Comparison of ENCODE assay signal across 32 cellular contexts in genomic region chr6:51015394-51015793, GRCh38.
"Had no signal": no experiment of that assay in that cellular context is flagged by ENCODE, and none has a peak within 500 bp of the region (broad histone marks: within the 10 kb centered on the region; RNA-seq: fewer than 3 reads in every experiment).

No MANE protein-coding gene starts in this region.

- H3K9me3 Mint-ChIP-seq: activated B cell treated with CpG ODN at 0.5 μM for 24 hours; activated CD4-positive, alpha-beta T cell treated with anti-CD3 and anti-CD28 coated beads, Interleukin-2, amount 10 ng/mL, durations not matched to agents 24 days and 14 days; activated CD8-positive, alpha-beta T cell treated with anti-CD3 and anti-CD28 coated beads for 36 hours; activated naive CD4-positive, alpha-beta T cell treated with anti-CD3 and anti-CD28 coated beads, Interleukin-2, amount 10 ng/mL, durations not matched to agents 7 days and 5 days; activated naive CD4-positive, alpha-beta T cell treated with anti-CD3 and anti-CD28 coated beads, Interleukin-2, amount 50 U/mL, for 24 hours; activated naive CD8-positive, alpha-beta T cell treated with anti-CD3 and anti-CD28 coated beads, Interleukin-2, amount 10 ng/mL, durations not matched to agents 7 days and 5 days; activated naive CD8-positive, alpha-beta T cell treated with anti-CD3 and anti-CD28 coated beads, Interleukin-2, amount 50 U/mL, for 24 hours; activated T-helper 2 cell treated with anti-CD3 and anti-CD28 coated beads, Interferon-gamma antibody, Interleukin-2, Interleukin-4, amounts not matched to agents 10 μg/mL and 5 μg/mL and 100 μg/mL, durations not matched to agents 14 hours and 24 hours and 36 hours; brain; T-helper 2 cell treated with Interferon-gamma antibody and Interleukin-4, amounts not matched to agents 5 μg/mL and 100 μg/mL, for 36 hours had no signal

- H3K36me3 ChIP-seq: ascending aorta, cardiac muscle cell, colonic mucosa had no signal

- H3K4me1 Mint-ChIP-seq: activated B cell treated with CpG ODN at 0.5 μM for 24 hours; activated CD4-positive, alpha-beta T cell treated with anti-CD3 and anti-CD28 coated beads, Interleukin-2, amount 10 ng/mL, durations not matched to agents 24 days and 14 days; activated naive CD4-positive, alpha-beta T cell treated with anti-CD3 and anti-CD28 coated beads, Interleukin-2, amount 10 ng/mL, durations not matched to agents 7 days and 5 days; activated naive CD4-positive, alpha-beta T cell treated with anti-CD3 and anti-CD28 coated beads, Interleukin-2, amount 50 U/mL, for 24 hours; activated naive CD8-positive, alpha-beta T cell treated with anti-CD3 and anti-CD28 coated beads, Interleukin-2, amount 10 ng/mL, durations not matched to agents 7 days and 5 days; activated naive CD8-positive, alpha-beta T cell treated with anti-CD3 and anti-CD28 coated beads, Interleukin-2, amount 50 U/mL, for 24 hours; central memory CD8-positive, alpha-beta T cell had no signal

- H3K27me3 Mint-ChIP-seq: activated B cell treated with CpG ODN at 0.5 μM for 24 hours; activated CD4-positive, alpha-beta memory T cell treated with anti-CD3 and anti-CD28 coated beads for 36 hours; activated CD4-positive, alpha-beta T cell treated with anti-CD3 and anti-CD28 coated beads, Interleukin-2, amount 10 ng/mL, durations not matched to agents 24 days and 14 days; activated CD8-positive, alpha-beta T cell treated with anti-CD3 and anti-CD28 coated beads for 36 hours; activated naive CD4-positive, alpha-beta T cell treated with anti-CD3 and anti-CD28 coated beads, Interleukin-2, amount 10 ng/mL, durations not matched to agents 7 days and 5 days; activated naive CD4-positive, alpha-beta T cell treated with anti-CD3 and anti-CD28 coated beads, Interleukin-2, amount 50 U/mL, for 24 hours; activated naive CD8-positive, alpha-beta T cell; activated naive CD8-positive, alpha-beta T cell treated with anti-CD3 and anti-CD28 coated beads, Interleukin-2, amount 10 ng/mL, durations not matched to agents 7 days and 5 days; activated naive CD8-positive, alpha-beta T cell treated with anti-CD3 and anti-CD28 coated beads, Interleukin-2, amount 50 U/mL, for 24 hours; activated T-cell treated with anti-CD3 and anti-CD28 coated beads, Interleukin-2, amount 50 U/mL, for 24 hours; central memory CD8-positive, alpha-beta T cell had no signal

- H3K4me3 Mint-ChIP-seq: activated B cell treated with CpG ODN at 0.5 μM for 24 hours; activated CD4-positive, alpha-beta memory T cell treated with anti-CD3 and anti-CD28 coated beads for 36 hours; activated CD4-positive, alpha-beta T cell treated with anti-CD3 and anti-CD28 coated beads, Interleukin-2, amount 10 ng/mL, durations not matched to agents 24 days and 14 days; activated CD8-positive, alpha-beta T cell treated with anti-CD3 and anti-CD28 coated beads for 36 hours; activated naive CD4-positive, alpha-beta T cell treated with anti-CD3 and anti-CD28 coated beads, Interleukin-2, amount 10 ng/mL, durations not matched to agents 7 days and 5 days; activated naive CD4-positive, alpha-beta T cell treated with anti-CD3 and anti-CD28 coated beads, Interleukin-2, amount 50 U/mL, for 24 hours; activated naive CD8-positive, alpha-beta T cell; activated naive CD8-positive, alpha-beta T cell treated with anti-CD3 and anti-CD28 coated beads, Interleukin-2, amount 10 ng/mL, durations not matched to agents 7 days and 5 days; activated naive CD8-positive, alpha-beta T cell treated with anti-CD3 and anti-CD28 coated beads, Interleukin-2, amount 50 U/mL, for 24 hours; activated T-cell treated with anti-CD3 and anti-CD28 coated beads, Interleukin-2, amount 50 U/mL, for 24 hours; brain; central memory CD8-positive, alpha-beta T cell; T-helper 2 cell treated with Interferon-gamma antibody and Interleukin-4, amounts not matched to agents 5 μg/mL and 100 μg/mL, for 36 hours had no signal

- ATAC-seq: activated CD8-positive, alpha-beta T cell treated with anti-CD3 and anti-CD28 coated beads for 36 hours; activated naive CD8-positive, alpha-beta T cell treated with anti-CD3 and anti-CD28 coated beads, Interleukin-2, amount 50 U/mL, for 24 hours had no signal

- H3K36me3 Mint-ChIP-seq: activated CD4-positive, alpha-beta memory T cell treated with anti-CD3 and anti-CD28 coated beads for 36 hours; activated naive CD4-positive, alpha-beta T cell treated with anti-CD3 and anti-CD28 coated beads, Interleukin-2, amount 10 ng/mL, durations not matched to agents 7 days and 5 days; activated naive CD4-positive, alpha-beta T cell treated with anti-CD3 and anti-CD28 coated beads, Interleukin-2, amount 50 U/mL, for 24 hours; activated naive CD8-positive, alpha-beta T cell; activated naive CD8-positive, alpha-beta T cell treated with anti-CD3 and anti-CD28 coated beads, Interleukin-2, amount 10 ng/mL, durations not matched to agents 7 days and 5 days; brain had no signal

- H3K27ac Mint-ChIP-seq: activated B cell treated with CpG ODN at 0.5 μM for 24 hours; activated CD4-positive, alpha-beta memory T cell treated with anti-CD3 and anti-CD28 coated beads for 36 hours; activated CD4-positive, alpha-beta T cell treated with anti-CD3 and anti-CD28 coated beads, Interleukin-2, amount 10 ng/mL, durations not matched to agents 24 days and 14 days; activated CD8-positive, alpha-beta T cell treated with anti-CD3 and anti-CD28 coated beads for 36 hours; activated naive CD4-positive, alpha-beta T cell treated with anti-CD3 and anti-CD28 coated beads, Interleukin-2, amount 10 ng/mL, durations not matched to agents 7 days and 5 days; activated naive CD4-positive, alpha-beta T cell treated with anti-CD3 and anti-CD28 coated beads, Interleukin-2, amount 50 U/mL, for 24 hours; activated naive CD8-positive, alpha-beta T cell; activated naive CD8-positive, alpha-beta T cell treated with anti-CD3 and anti-CD28 coated beads, Interleukin-2, amount 10 ng/mL, durations not matched to agents 7 days and 5 days; activated naive CD8-positive, alpha-beta T cell treated with anti-CD3 and anti-CD28 coated beads, Interleukin-2, amount 50 U/mL, for 24 hours; activated T-cell treated with anti-CD3 and anti-CD28 coated beads, Interleukin-2, amount 50 U/mL, for 24 hours; activated T-helper 2 cell treated with anti-CD3 and anti-CD28 coated beads, Interferon-gamma antibody, Interleukin-2, Interleukin-4, amounts not matched to agents 10 μg/mL and 5 μg/mL and 100 μg/mL, durations not matched to agents 14 hours and 24 hours and 36 hours; brain; T-helper 2 cell treated with Interferon-gamma antibody and Interleukin-4, amounts not matched to agents 5 μg/mL and 100 μg/mL, for 36 hours had no signal

- H3K27me3 ChIP-seq: ascending aorta, cardiac muscle cell, colonic mucosa had no signal

- H3K4me1 ChIP-seq: ascending aorta, colonic mucosa had no signal

- DNase-seq: activated B cell treated with CpG ODN at 0.5 μM for 24 hours; activated CD4-positive, alpha-beta memory T cell treated with anti-CD3 and anti-CD28 coated beads for 36 hours; activated CD4-positive, alpha-beta T cell treated with anti-CD3 and anti-CD28 coated beads for 4 hours; activated CD4-positive, alpha-beta T cell treated with anti-CD3 and anti-CD28 coated beads, Interleukin-2, amount 10 ng/mL, durations not matched to agents 24 days and 14 days; activated CD4-positive, alpha-beta T cell treated with anti-CD3 and anti-CD28 coated beads, Interleukin-2, amount 50 U/mL, for 1 hour; activated CD4-positive, alpha-beta T cell treated with anti-CD3 and anti-CD28 coated beads, Interleukin-2, amount 50 U/mL, for 4 hours; activated CD4-positive, CD25-positive, alpha-beta regulatory T cell treated with anti-CD3 and anti-CD28 coated beads, Interleukin-2, amount 50 U/mL, for 72 hours; activated CD8-positive, alpha-beta memory T cell treated with anti-CD3 and anti-CD28 coated beads, Interleukin-2, amount 50 U/mL, for 48 hours; activated CD8-positive, alpha-beta T cell treated with anti-CD3 and anti-CD28 coated beads for 36 hours; activated effector memory CD4-positive, alpha-beta T cell treated with Interleukin-2 at 50 U/mL for 16 hours; activated gamma-delta T cell; activated naive CD4-positive, alpha-beta T cell treated with anti-CD3 and anti-CD28 coated beads, Interleukin-2, amount 10 ng/mL, durations not matched to agents 7 days and 5 days; activated naive CD4-positive, alpha-beta T cell treated with Interleukin-2 at 50 U/mL for 16 hours; activated naive CD8-positive, alpha-beta T cell treated with anti-CD3 and anti-CD28 coated beads, Interleukin-2, amount 10 ng/mL, durations not matched to agents 7 days and 5 days; activated naive CD8-positive, alpha-beta T cell treated with anti-CD3 and anti-CD28 coated beads, Interleukin-2, amount 50 U/mL, for 24 hours; activated T-cell treated with anti-CD3 and anti-CD28 coated beads, Interleukin-2, amount 50 U/mL, for 24 hours; activated T-cell treated with anti-CD3 and anti-CD28 coated beads, Interleukin-2, amount 50 U/mL, for 48 hours; amygdala; anterior cingulate cortex; caudate nucleus; cerebellar nuclear complex; colonic mucosa; T-helper 2 cell; T-helper 9 cell had no signal

- H3K4me3 ChIP-seq: ascending aorta, cardiac muscle cell, colonic mucosa had no signal

- H3K9me3 ChIP-seq: ascending aorta, colonic mucosa had no signal
